In genomic region chr18:36893227-36893626, GRCh38 we compare ENCODE assay signal across 25 cellular contexts.
DNase-seq lines count a peak whose midpoint lies in the region; ATAC-seq, FAIRE-seq and TF ChIP-seq lines count a peak whose summit lies in the region.
"Had no signal": no experiment of that assay in that cellular context is flagged by ENCODE, and none has a peak within 500 bp of the region (broad histone marks: within the 10 kb centered on the region; RNA-seq: fewer than 3 reads in every experiment).

No MANE protein-coding gene starts in this region.

- no peak overlapping the region for H2AFZ ChIP-seq in K562 (ENCODE audit: low read depth, low read length)

- H3K9me1 ChIP-seq in K562 (ENCODE audit: control insufficient read depth, insufficient read depth, low read length), result no peaks in the 10 kb centered on the region

- no peaks in the 10 kb centered on the region for H3K4me1 ChIP-seq in HEK293 (ENCODE audit: control insufficient read depth, insufficient read depth, low read length)
- peaks cover 4 to 13% of the 10 kb centered on the region in 2 experiments for H3K4me1 ChIP-seq in K562 (replicated peaks in 1 of 2; ENCODE audit: control insufficient read depth in 2 of 2, insufficient read depth in 2 of 2, low read length in 2 of 2)
- no peaks in the 10 kb centered on the region for H3K4me1 ChIP-seq in aorta (ENCODE audit: control insufficient read depth in 1 of 2, insufficient read depth in 2 of 2, low read length in 2 of 2)
- H3K4me1 ChIP-seq: BE2C had no signal

- TF ChIP-seq CTCF in HEK293 (tag by site-specific recombination; IDR thresholded peaks at IDR 0.05), result no peak
- no peak for TF ChIP-seq CTCF in K562 (IDR thresholded peaks at IDR 0.05 in 2 of 3, conservative IDR thresholded peaks at IDR 0.05 in 1 of 3; ENCODE audit: insufficient read depth in 2 of 3, low read depth in 1 of 3, low read length in 3 of 3)

- no peak for FAIRE-seq in K562 (lab: Jason Lieb, UNC)
- FAIRE-seq: A204.1, GM12878, GM12892, GM18507 had no signal

- ATAC-seq in K562, result no peak
- no peak for ATAC-seq in aorta (ENCODE audit: low FRiP score)
- ATAC-seq: GM12878 had no signal

- TF ChIP-seq POLR2A in K562 (conservative IDR thresholded peaks at IDR 0.05) (no peak), erythroblast (IDR thresholded peaks at IDR 0.05; ENCODE audit: low read length) (no peak)

- H3K27me3 ChIP-seq in K562 (ENCODE audit: control insufficient read depth in 2 of 2, insufficient read depth in 2 of 2, low read length in 2 of 2), result no peaks in the 10 kb centered on the region
- no peaks in the 10 kb centered on the region for H3K27me3 ChIP-seq in aorta (ENCODE audit: control insufficient read depth in 1 of 2, insufficient read depth in 2 of 2, low read length in 1 of 2)
- H3K27me3 ChIP-seq: BE2C, BLaER1 had no signal

- in situ Hi-C loops in K562 (cut with MboI), result no loop called here

- no peak for TF ChIP-seq RAD21 in K562 (CRISPR knock-in tag; conservative IDR thresholded peaks at IDR 0.05 in 1 of 2, IDR thresholded peaks at IDR 0.05 in 1 of 2)

- CTCF ChIA-PET in HEK293 (lab: Yijun Ruan, JAX), result interaction anchor here (0.6 kb wide), 1 partner anchor 160 kb away, joined by 3 read pairs; no protein-coding TSS in a partner anchor
- CTCF ChIA-PET in K562 (lab: Yijun Ruan, JAX; ENCODE audit: low intra/inter-chr PET ratio), result no interaction called here

- H3K9me3 ChIP-seq in HEK293 (ENCODE audit: control insufficient read depth, insufficient read depth, low read depth, low read length) (no peaks in the 10 kb centered on the region), K562 (replicated peaks; ENCODE audit: control insufficient read depth, insufficient read depth, low read depth, low read length) (no peaks in the 10 kb centered on the region), aorta (ENCODE audit: control insufficient read depth, low read length) (no peaks in the 10 kb centered on the region)
- H3K9me3 ChIP-seq: BE2C, BLaER1 had no signal

- TF ChIP-seq EP300 in K562 (IDR thresholded peaks at IDR 0.05; ENCODE audit: low read length), result no peak

- H4K20me1 ChIP-seq in K562 (replicated peaks; ENCODE audit: control insufficient read depth, insufficient read depth, low read length), result no peaks in the 10 kb centered on the region
- H4K20me1 ChIP-seq: BLaER1 had no signal

- DNase-seq in K562 (ENCODE audit: extremely low read depth in 1 of 4, low spot score in 3 of 4) (no peak), erythroblast (lab: John Stamatoyannopoulos, UW) (peak; percentile 61 to 63), medulla oblongata (ENCODE audit: extremely low spot score) (no peak), aorta (no peak)
- DNase-seq: 8988T; ACHN; BE2C; C1 segment of cervical spinal cord; CD4-positive, alpha-beta memory T cell; CD4-positive, CD25-positive, alpha-beta regulatory T cell; CD8-positive, alpha-beta memory T cell; COR-L47; DMS 273 treated with DMSO at 0.1 percent for 48 hours; DMS153; DMS53; DMS79; DND-41; EL; GDM1 had no signal

- no peak overlapping the region for H3K4me2 ChIP-seq in K562 (ENCODE audit: insufficient read depth, low read length)
- H3K4me2 ChIP-seq: BLaER1 had no signal

- H3K27ac ChIP-seq in HEK293 (ENCODE audit: extremely low read depth, low read depth, low read length) (no peak overlapping the region), K562 (ENCODE audit: extremely low read depth, low read depth, low read length) (no peak overlapping the region), aorta (ENCODE audit: low read depth in 1 of 2, low read length in 2 of 2) (no peak overlapping the region)
- H3K27ac ChIP-seq: BLaER1 had no signal

- intact Hi-C loops in K562 (cut with micrococcal nuclease), result no loop called here
- intact Hi-C loops in aorta (cut with DNase I), result no loop called here

- H3K9ac ChIP-seq in K562 (ENCODE audit: insufficient read depth in 1 of 2, low read depth in 2 of 2, low read length in 2 of 2), result no peak overlapping the region
- H3K9ac ChIP-seq: BLaER1 had no signal

- POLR2A ChIA-PET in HEK293 (lab: Yijun Ruan, JAX), result no interaction called here
- POLR2A ChIA-PET in K562 (lab: Yijun Ruan, JAX), result no interaction called here

- no TSS peak for BruUV-seq in K562 (replicated peaks; lab: Mats Ljungman, UMichigan)

- H3K36me3 ChIP-seq in HEK293 (ENCODE audit: control insufficient read depth in 2 of 2, insufficient read depth in 1 of 2, low read length in 2 of 2) (no peaks in the 10 kb centered on the region), K562 (ENCODE audit: control insufficient read depth, insufficient read depth, low read length) (no peaks in the 10 kb centered on the region), aorta (ENCODE audit: control insufficient read depth in 1 of 2, insufficient read depth in 2 of 2, low read length in 1 of 2) (no peaks in the 10 kb centered on the region)
- H3K36me3 ChIP-seq: BE2C, BLaER1 had no signal

- H3K4me3 ChIP-seq in HEK293 (ENCODE audit: low read depth, low read length) (no peak overlapping the region), K562 (no peak overlapping the region), aorta (ENCODE audit: low read length in 2 of 2) (no peak overlapping the region)
- H3K4me3 ChIP-seq: BLaER1, GM12878 had no signal

- WGBS in K562 (ENCODE audit: insufficient coverage, low coverage, missing lambda C conversion rate), result 75% methylated on average over 5 of the region's 5 CpGs
- whole genome bisulfite sequencing in aorta, 2 donors, result 84 to 98% methylated on average over 5 of the region's 5 CpGs

- no peaks in the 10 kb centered on the region for H3K79me2 ChIP-seq in K562 (ENCODE audit: control insufficient read depth, insufficient read depth, low read length)

TF ChIP-seq in HEK293, 187 proteins besides CTCF, POLR2A, EP300 and RAD21:
- TF ChIP-seq, protein P1, sequence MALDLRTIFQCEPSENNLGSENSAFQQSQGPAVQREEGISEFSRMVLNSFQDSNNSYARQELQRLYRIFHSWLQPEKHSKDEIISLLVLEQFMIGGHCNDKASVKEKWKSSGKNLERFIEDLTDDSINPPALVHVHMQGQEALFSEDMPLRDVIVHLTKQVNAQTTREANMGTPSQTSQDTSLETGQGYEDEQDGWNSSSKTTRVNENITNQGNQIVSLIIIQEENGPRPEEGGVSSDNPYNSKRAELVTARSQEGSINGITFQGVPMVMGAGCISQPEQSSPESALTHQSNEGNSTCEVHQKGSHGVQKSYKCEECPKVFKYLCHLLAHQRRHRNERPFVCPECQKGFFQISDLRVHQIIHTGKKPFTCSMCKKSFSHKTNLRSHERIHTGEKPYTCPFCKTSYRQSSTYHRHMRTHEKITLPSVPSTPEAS (tag by site-specific recombination; IDR thresholded peaks at IDR 0.05), result peak; percentile 61; the same call in 1 of the 2 replicates
- no peak for TF ChIP-seq ZNF157 (tag by site-specific recombination; IDR thresholded peaks at IDR 0.05)

TF ChIP-seq in K562, 482 proteins besides CTCF, POLR2A, EP300 and RAD21:
- TF ChIP-seq POLR2AphosphoS5 (IDR thresholded peaks at IDR 0.05; ENCODE audit: control insufficient read depth, insufficient read depth, low read depth, low read length), result no peak
- TF ChIP-seq, protein P2, sequence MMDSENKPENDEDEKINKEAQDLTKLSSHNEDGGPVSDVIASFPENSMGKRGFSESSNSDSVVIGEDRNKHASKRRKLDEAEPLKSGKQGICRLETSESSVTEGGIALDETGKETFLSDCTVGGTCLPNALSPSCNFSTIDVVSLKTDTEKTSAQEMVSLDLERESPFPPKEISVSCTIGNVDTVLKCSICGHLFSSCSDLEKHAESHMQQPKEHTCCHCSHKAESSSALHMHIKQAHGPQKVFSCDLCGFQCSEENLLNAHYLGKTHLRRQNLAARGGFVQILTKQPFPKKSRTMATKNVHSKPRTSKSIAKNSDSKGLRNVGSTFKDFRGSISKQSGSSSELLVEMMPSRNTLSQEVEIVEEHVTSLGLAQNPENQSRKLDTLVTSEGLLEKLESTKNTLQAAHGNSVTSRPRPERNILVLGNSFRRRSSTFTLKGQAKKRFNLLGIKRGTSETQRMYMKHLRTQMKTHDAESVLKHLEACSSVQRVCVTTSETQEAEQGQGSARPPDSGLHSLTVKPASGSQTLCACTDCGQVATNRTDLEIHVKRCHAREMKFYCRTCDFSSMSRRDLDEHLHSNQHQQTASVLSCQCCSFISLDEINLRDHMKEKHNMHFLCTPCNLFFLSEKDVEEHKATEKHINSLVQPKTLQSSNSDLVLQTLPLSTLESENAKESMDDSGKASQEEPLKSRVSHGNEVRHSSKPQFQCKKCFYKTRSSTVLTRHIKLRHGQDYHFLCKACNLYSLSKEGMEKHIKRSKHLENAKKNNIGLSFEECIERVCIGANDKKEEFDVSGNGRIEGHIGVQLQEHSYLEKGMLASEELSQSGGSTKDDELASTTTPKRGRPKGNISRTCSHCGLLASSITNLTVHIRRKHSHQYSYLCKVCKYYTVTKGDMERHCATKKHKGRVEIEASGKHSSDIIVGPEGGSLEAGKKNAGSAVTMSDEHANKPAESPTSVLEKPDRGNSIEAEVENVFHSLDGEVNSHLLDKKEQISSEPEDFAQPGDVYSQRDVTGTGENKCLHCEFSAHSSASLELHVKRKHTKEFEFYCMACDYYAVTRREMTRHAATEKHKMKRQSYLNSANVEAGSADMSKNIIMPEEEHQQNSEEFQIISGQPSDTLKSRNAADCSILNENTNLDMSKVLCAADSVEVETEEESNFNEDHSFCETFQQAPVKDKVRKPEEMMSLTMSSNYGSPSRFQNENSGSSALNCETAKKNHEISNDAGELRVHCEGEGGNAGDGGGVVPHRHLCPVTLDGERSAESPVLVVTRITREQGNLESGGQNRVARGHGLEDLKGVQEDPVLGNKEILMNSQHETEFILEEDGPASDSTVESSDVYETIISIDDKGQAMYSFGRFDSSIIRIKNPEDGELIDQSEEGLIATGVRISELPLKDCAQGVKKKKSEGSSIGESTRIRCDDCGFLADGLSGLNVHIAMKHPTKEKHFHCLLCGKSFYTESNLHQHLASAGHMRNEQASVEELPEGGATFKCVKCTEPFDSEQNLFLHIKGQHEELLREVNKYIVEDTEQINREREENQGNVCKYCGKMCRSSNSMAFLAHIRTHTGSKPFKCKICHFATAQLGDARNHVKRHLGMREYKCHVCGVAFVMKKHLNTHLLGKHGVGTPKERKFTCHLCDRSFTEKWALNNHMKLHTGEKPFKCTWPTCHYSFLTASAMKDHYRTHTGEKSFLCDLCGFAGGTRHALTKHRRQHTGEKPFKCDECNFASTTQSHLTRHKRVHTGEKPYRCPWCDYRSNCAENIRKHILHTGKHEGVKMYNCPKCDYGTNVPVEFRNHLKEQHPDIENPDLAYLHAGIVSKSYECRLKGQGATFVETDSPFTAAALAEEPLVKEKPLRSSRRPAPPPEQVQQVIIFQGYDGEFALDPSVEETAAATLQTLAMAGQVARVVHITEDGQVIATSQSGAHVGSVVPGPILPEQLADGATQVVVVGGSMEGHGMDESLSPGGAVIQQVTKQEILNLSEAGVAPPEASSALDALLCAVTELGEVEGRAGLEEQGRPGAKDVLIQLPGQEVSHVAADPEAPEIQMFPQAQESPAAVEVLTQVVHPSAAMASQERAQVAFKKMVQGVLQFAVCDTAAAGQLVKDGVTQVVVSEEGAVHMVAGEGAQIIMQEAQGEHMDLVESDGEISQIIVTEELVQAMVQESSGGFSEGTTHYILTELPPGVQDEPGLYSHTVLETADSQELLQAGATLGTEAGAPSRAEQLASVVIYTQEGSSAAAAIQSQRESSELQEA (IDR thresholded peaks at IDR 0.05; ENCODE audit: low read depth), result peak; percentile 77

Comparison
In these comparisons a context has a peak if more than half of its experiments do, and no peak if none do; other contexts are left out.
1. DNase-seq: peak in erythroblast (2 of 2); none in K562 (0 of 4), medulla oblongata (single experiment) and aorta (0 of 2).